ENCODE assay signal across 8 cellular contexts in genomic region chr12:122421263-122421814, GRCh38. TPM values are rescaled to one million over a fixed set of nuclear protein-coding genes. Genes with fewer than 3 reads are reported as not detected.
DNase-seq lines count a peak whose midpoint lies in the region; ATAC-seq and TF ChIP-seq lines count a peak whose summit lies in the region.

No MANE protein-coding gene starts in this region.

- H3K4me1 ChIP-seq in adipocyte (ENCODE audit: control insufficient read depth, insufficient read depth, low read length) (peaks cover 23% of the 10 kb centered on the region), left ventricle myocardium inferior (peaks cover 43% of the 10 kb centered on the region), psoas muscle (peaks cover 35% of the 10 kb centered on the region)

- H3K9me3 ChIP-seq in adipocyte (ENCODE audit: control insufficient read depth, low read length), result no peaks in the 10 kb centered on the region
- H3K9me3 ChIP-seq in left ventricle myocardium inferior (replicated peaks), result no peaks in the 10 kb centered on the region
- no peaks in the 10 kb centered on the region for H3K9me3 ChIP-seq in psoas muscle

- H3K36me3 ChIP-seq in adipocyte (ENCODE audit: control insufficient read depth, insufficient read depth, low read length, severe bottlenecking) (no peaks in the 10 kb centered on the region), left ventricle myocardium inferior (no peaks in the 10 kb centered on the region), psoas muscle (ENCODE audit: insufficient read depth in 1 of 2, low read depth in 1 of 2) (peaks cover 0 to 9% of the 10 kb centered on the region in 2 donors)

- peak overlapping the region; percentile 96 for H3K4me3 ChIP-seq in adipocyte (ENCODE audit: low read length)
- peak overlapping the region; percentile 85 for H3K4me3 ChIP-seq in left ventricle myocardium inferior
- peak overlapping the region; percentile 75 for H3K4me3 ChIP-seq in psoas muscle

- 1 to 4% (median 2%) methylated on average over 14 of the region's 14 CpGs for WGBS in psoas muscle, 3 donors

- peak; percentile 48 to 61 (median 51) for ATAC-seq in psoas muscle
- ATAC-seq in HG03045 (IDR thresholded peaks at IDR 0.05; ENCODE audit: unreplicated experiment), result no peak

- TF ChIP-seq CTCF in left ventricle myocardium inferior (IDR thresholded peaks at IDR 0.05; ENCODE audit: borderline replicate concordance), result no peak
- TF ChIP-seq CTCF in psoas muscle (IDR thresholded peaks at IDR 0.05), result no peak

- peak overlapping the region; percentile 98 for H3K9ac ChIP-seq in adipocyte (ENCODE audit: low read length)

- peak; percentile 23 for DNase-seq in stimulated activated naive CD4-positive, alpha-beta T cell treated with Interleukin-2 at 50 U/mL for 16 hours (lab: John Stamatoyannopoulos, UW)
- DNase-seq in stimulated activated naive CD4-positive, alpha-beta T cell (lab: John Stamatoyannopoulos, UW), result no peak
- DNase-seq in NCI-H460 (ENCODE audit: extremely low read depth, low read depth) (peak; percentile 23), adipocyte (ENCODE audit: low read depth) (peak; percentile 73), left ventricle myocardium inferior (peak; percentile 31), psoas muscle (peak in 1 of 2 donors; percentile 56), HuH-7 (ENCODE audit: low spot score) (no peak)

- intact Hi-C loops in left ventricle myocardium inferior (cut with micrococcal nuclease) (no loop called here), psoas muscle (cut with DNase I) (loop anchor here (2.0 to 5.0 kb wide), 2 partner anchors 19 to 41 kb away; no protein-coding TSS in a partner anchor)

- H3K27ac ChIP-seq in left ventricle myocardium inferior (replicated peaks), result peak overlapping the region; percentile 99
- H3K27ac ChIP-seq in psoas muscle, result peak overlapping the region; percentile 97

- no peaks in the 10 kb centered on the region for H3K27me3 ChIP-seq in adipocyte (replicated peaks; ENCODE audit: control insufficient read depth, insufficient read depth, low read length)
- no peaks in the 10 kb centered on the region for H3K27me3 ChIP-seq in left ventricle myocardium inferior (ENCODE audit: low read depth)
- H3K27me3 ChIP-seq in psoas muscle (ENCODE audit: insufficient read depth in 3 of 3, low read length in 2 of 3), result no peaks in the 10 kb centered on the region

RNA-seq across cellular contexts. Expression of gene CLIP1, which starts 1.1 kb away (rescaled TPM):
- 106 and 120 TPM in 2 replicates for total RNA-seq in NCI-H460 (2014; rRNA removed; shearing (Covaris generic))
- 82.6 and 118 TPM in 2 replicates for polyA plus RNA-seq in NCI-H460 (2014; cell fraction: nucleus; rRNA removed)
- 102 TPM for total RNA-seq in left ventricle myocardium inferior
- 100 to 1,000 TPM; 458 to 639 (median 574) TPM for total RNA-seq in psoas muscle
- polyA plus RNA-seq in psoas muscle, result 100 to 1,000 TPM; 235 to 290 (median 241) TPM

Comparison
In these comparisons a context has a peak if more than half of its experiments do, and no peak if none do; other contexts are left out.
1. DNase-seq: peak in stimulated activated naive CD4-positive, alpha-beta T cell treated with Interleukin-2 at 50 U/mL for 16 hours (single experiment), NCI-H460 (single experiment), adipocyte (single experiment) and left ventricle myocardium inferior (single experiment); none in stimulated activated naive CD4-positive, alpha-beta T cell (0 of 6) and HuH-7 (single experiment).
2. Peak in every context shown above with its lines, with median percentiles within 50 percentile points of each other: H3K4me3 ChIP-seq.